In the genomic region with DNA sequence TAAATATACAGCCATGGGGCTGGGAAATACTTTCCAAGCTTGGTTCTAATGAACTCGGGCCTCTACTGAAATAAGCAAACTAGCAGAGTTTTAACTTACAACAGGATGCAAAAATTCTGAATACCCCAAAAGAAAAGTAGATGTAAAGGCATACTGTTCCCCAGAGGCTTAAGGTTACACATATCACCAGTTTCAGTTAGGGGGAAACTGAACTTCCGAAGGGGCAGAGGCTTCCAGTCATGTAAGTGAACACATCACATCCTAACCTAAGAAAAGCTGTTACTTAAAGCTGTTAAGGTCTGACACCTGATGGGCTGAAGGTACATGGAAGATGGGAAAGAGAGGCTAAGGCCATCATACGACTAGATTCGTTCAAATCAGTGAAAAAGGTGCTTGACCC, we compare ENCODE assay signal across 13 cellular contexts. TPM values are rescaled to one million over a fixed set of nuclear protein-coding genes. Genes with fewer than 3 reads are reported as not detected.
DNase-seq lines count a peak whose midpoint lies in the region; ATAC-seq, FAIRE-seq and TF ChIP-seq lines count a peak whose summit lies in the region.
"Had no signal": no experiment of that assay in that cellular context is flagged by ENCODE, and none has a peak within 500 bp of the region (broad histone marks: within the 10 kb centered on the region; RNA-seq: fewer than 3 reads in every experiment).

No MANE protein-coding gene starts in this region.

- peaks cover 51% of the 10 kb centered on the region for H3K79me2 ChIP-seq in endothelial cell of umbilical vein (ENCODE audit: control insufficient read depth, insufficient read depth, low read length)

- CTCF ChIA-PET in endothelial cell of umbilical vein (lab: Charles Lee): interaction anchor here (1.7 to 8.8 kb wide), 7 partner anchors 10 to 188 kb away, joined by 6 to 190 read pairs (median 10); no protein-coding TSS in a partner anchor

- no peak overlapping the region for H2BK15ac ChIP-seq in neuronal stem cell (ENCODE audit: low read length)

- H3K4me3 Mint-ChIP-seq in T-helper 2 cell treated with Interferon-gamma antibody and Interleukin-4, amounts not matched to agents 5 μg/mL and 100 μg/mL, for 36 hours: peak overlapping the region; percentile 99
- peak overlapping the region; percentile 77 to 99 (median 96) for H3K4me3 Mint-ChIP-seq in IgD-negative memory B cell

- peaks cover 43% of the 10 kb centered on the region for H3K36me3 Mint-ChIP-seq in T-helper 2 cell treated with Interferon-gamma antibody and Interleukin-4, amounts not matched to agents 5 μg/mL and 100 μg/mL, for 36 hours (ENCODE audit: low read depth)
- H3K36me3 Mint-ChIP-seq in IgD-negative memory B cell: peaks cover 2% of the 10 kb centered on the region

- no peaks in the 10 kb centered on the region for H3K79me1 ChIP-seq in neuronal stem cell (ENCODE audit: low read depth, low read length)

- WGBS in spleen, 5 donors: 46 to 60% (median 52%) methylated on average over 4 of the region's 4 CpGs
- WGBS in neuronal stem cell (ENCODE audit: extremely low coverage in 2 of 2, insufficient read length in 2 of 2, insufficient replicate concordance in 1 of 2), 2 donors: no CpG with 5 or more reads among the region's 4 CpGs

- H3K27me3 ChIP-seq in endothelial cell of umbilical vein (ENCODE audit: control insufficient read depth in 2 of 2, insufficient read depth in 2 of 2, low read length in 2 of 2) (no peaks in the 10 kb centered on the region), spleen (replicated peaks in 1 of 7) (no peaks in the 10 kb centered on the region), neuronal stem cell (ENCODE audit: control insufficient read depth in 3 of 3, insufficient read depth in 3 of 3, low read depth in 1 of 3, low read length in 3 of 3) (no peaks in the 10 kb centered on the region)

- H3K4me3 ChIP-seq in endothelial cell of umbilical vein (replicated peaks in 1 of 3; ENCODE audit: insufficient read depth in 1 of 3, low read depth in 1 of 3, low read length in 3 of 3): no peak overlapping the region
- H3K4me3 ChIP-seq in spleen: peak overlapping the region in 1 of 8 donors; percentile 24
- H3K4me3 ChIP-seq in neuronal stem cell (ENCODE audit: low read length in 2 of 2): no peak overlapping the region

- no peak overlapping the region for H2BK12ac ChIP-seq in neuronal stem cell (ENCODE audit: low read length)

- no peak overlapping the region for H2AK5ac ChIP-seq in neuronal stem cell (ENCODE audit: low read depth, low read length)

- no peak overlapping the region for H3K4ac ChIP-seq in neuronal stem cell (ENCODE audit: low read length)

- H3K27me3 Mint-ChIP-seq in T-helper 2 cell treated with Interferon-gamma antibody and Interleukin-4, amounts not matched to agents 5 μg/mL and 100 μg/mL, for 36 hours (ENCODE audit: low read depth): no peaks in the 10 kb centered on the region
- H3K27me3 Mint-ChIP-seq in IgD-negative memory B cell: no peaks in the 10 kb centered on the region

- H3K4me1 ChIP-seq in endothelial cell of umbilical vein (ENCODE audit: control insufficient read depth, extremely low read depth, insufficient read depth, low read length) (peaks cover 37% of the 10 kb centered on the region), spleen (peaks cover 4 to 74% (median 50%) of the 10 kb centered on the region in 6 donors), neuronal stem cell (ENCODE audit: control insufficient read depth in 2 of 2, insufficient read depth in 1 of 2, low read depth in 1 of 2, low read length in 2 of 2) (peaks cover 8 to 9% of the 10 kb centered on the region in 2 donors)

- POLR2A ChIA-PET in endothelial cell of umbilical vein (lab: Charles Lee): interaction anchor here (1.1 kb wide), 1 partner anchor 14 kb away, joined by 3 read pairs; no protein-coding TSS in a partner anchor

- no peak for DNase-seq in T-helper 2 cell treated with Interferon-gamma antibody and Interleukin-4, amounts not matched to agents 5 μg/mL and 100 μg/mL, for 36 hours (ENCODE audit: low spot score)
- DNase-seq in T-helper 2 cell (no peak), endothelial cell of umbilical vein (ENCODE audit: low read depth, low spot score) (peak; percentile 22), spleen (no peak), neuronal stem cell (ENCODE audit: low spot score) (no peak)
- DNase-seq in stimulated activated CD4-positive, alpha-beta T cell treated with anti-CD3 and anti-CD28 coated beads, Interleukin-15, amount 100 ng/mL, for 24 hours: no peak
- DNase-seq: activated naive CD4-positive, alpha-beta T cell treated with Interleukin-2 at 50 U/mL for 16 hours; DMS79 treated with DMSO at 0.1 percent for 48 hours; effector CD4-positive, alpha-beta T cell; NCI-H226 had no signal

- H3K14ac ChIP-seq in neuronal stem cell (ENCODE audit: low read length): no peak overlapping the region

- H4K91ac ChIP-seq in neuronal stem cell (ENCODE audit: low read depth, low read length, poor library complexity): no peak overlapping the region

- H3K4me2 ChIP-seq in endothelial cell of umbilical vein (ENCODE audit: insufficient read depth, low read length): peak overlapping the region; percentile 89
- no peak overlapping the region for H3K4me2 ChIP-seq in neuronal stem cell (ENCODE audit: insufficient read depth, low read length, poor library complexity, severe bottlenecking)

- dilution Hi-C loops in endothelial cell of umbilical vein (cut with MboI; ENCODE audit: extremely low pct_ligation_motif_present, low sequenced_read_pairs): no loop called here

- no peaks in the 10 kb centered on the region for H4K20me1 ChIP-seq in endothelial cell of umbilical vein (replicated peaks; ENCODE audit: control insufficient read depth, extremely low read depth, insufficient read depth, low read length)

- H2BK5ac ChIP-seq in neuronal stem cell (ENCODE audit: low read length): no peak overlapping the region

- TF ChIP-seq POLR2A in endothelial cell of umbilical vein (IDR thresholded peaks at IDR 0.05; ENCODE audit: low read depth, low read length) (no peak), spleen (IDR thresholded peaks at IDR 0.05) (no peak)

- peaks cover 5% of the 10 kb centered on the region for H3K9me3 Mint-ChIP-seq in T-helper 2 cell treated with Interferon-gamma antibody and Interleukin-4, amounts not matched to agents 5 μg/mL and 100 μg/mL, for 36 hours
- H3K9me3 Mint-ChIP-seq in IgD-negative memory B cell: no peaks in the 10 kb centered on the region

- H2AFZ ChIP-seq in endothelial cell of umbilical vein (ENCODE audit: low read depth, low read length) (no peak overlapping the region), neuronal stem cell (ENCODE audit: low read length) (no peak overlapping the region)

- no peak overlapping the region for H3K18ac ChIP-seq in neuronal stem cell (ENCODE audit: low read length)

- H3K9me3 ChIP-seq in endothelial cell of umbilical vein (replicated peaks; ENCODE audit: control insufficient read depth, insufficient read depth, low read length) (no peaks in the 10 kb centered on the region), spleen (peaks cover 0 to 5% (median 2%) of the 10 kb centered on the region in 8 donors), neuronal stem cell (replicated peaks in 1 of 2; ENCODE audit: control insufficient read depth in 2 of 2, insufficient read depth in 1 of 2, low read depth in 1 of 2, low read length in 2 of 2) (peaks cover 0 to 10% of the 10 kb centered on the region in 2 donors)

- ATAC-seq in GM21528 (IDR thresholded peaks at IDR 0.05; ENCODE audit: low FRiP score, unreplicated experiment): no peak
- ATAC-seq: A549 had no signal

- no peak overlapping the region for H3K23ac ChIP-seq in neuronal stem cell (ENCODE audit: low read depth, low read length, poor library complexity)

- H3K9me1 ChIP-seq in endothelial cell of umbilical vein (replicated peaks; ENCODE audit: control insufficient read depth, extremely low read depth, insufficient read depth, low read length): no peaks in the 10 kb centered on the region

- peak overlapping the region; percentile 78 for H3K27ac Mint-ChIP-seq in T-helper 2 cell treated with Interferon-gamma antibody and Interleukin-4, amounts not matched to agents 5 μg/mL and 100 μg/mL, for 36 hours
- peak overlapping the region; percentile 95 to 99 (median 98) for H3K27ac Mint-ChIP-seq in IgD-negative memory B cell

- H3K36me3 ChIP-seq in endothelial cell of umbilical vein (ENCODE audit: control insufficient read depth in 2 of 2, extremely low read depth in 1 of 2, insufficient read depth in 2 of 2, low read length in 2 of 2): no peaks in the 10 kb centered on the region
- H3K36me3 ChIP-seq in spleen: peaks cover 0 to 4% (median 0%) of the 10 kb centered on the region in 6 donors
- no peaks in the 10 kb centered on the region for H3K36me3 ChIP-seq in neuronal stem cell (replicated peaks in 1 of 2; ENCODE audit: control insufficient read depth in 2 of 2, insufficient read depth in 2 of 2, low read length in 2 of 2)

- H3K27ac ChIP-seq in endothelial cell of umbilical vein (ENCODE audit: insufficient read depth, low read depth, low read length): peak overlapping the region; percentile 91
- peak overlapping the region in 7 of 8 donors; percentile 13 to 100 (median 98) for H3K27ac ChIP-seq in spleen
- no peak overlapping the region for H3K27ac ChIP-seq in neuronal stem cell (replicated peaks; ENCODE audit: low read length)

- intact Hi-C loops in endothelial cell of umbilical vein (cut with micrococcal nuclease): loop anchor here (5.0 kb wide), 3 partner anchors 63 to 593 kb away; a partner anchor contains a TSS
- intact Hi-C loops in spleen (cut with DNase I; ENCODE audit: low total_unique reads): loop anchor here (5.0 kb wide), 1 partner anchor 147 kb away; no protein-coding TSS in a partner anchor

- TF ChIP-seq CTCF in endothelial cell of umbilical vein (IDR thresholded peaks at IDR 0.05; ENCODE audit: extremely low read depth in 1 of 2, insufficient read depth in 1 of 2, low read depth in 1 of 2, low read length in 2 of 2) (no peak), spleen (IDR thresholded peaks at IDR 0.05 in 8 of 11, conservative IDR thresholded peaks at IDR 0.05 in 3 of 11) (no peak)

- H4K8ac ChIP-seq in neuronal stem cell (ENCODE audit: low read depth, low read length): no peak overlapping the region

- BruUV-seq in endothelial cell of umbilical vein (replicated peaks; lab: Mats Ljungman, UMichigan): no TSS peak

- no peak for FAIRE-seq in endothelial cell of umbilical vein (lab: Jason Lieb, UNC)
- FAIRE-seq: A549 had no signal

- no peak overlapping the region for H2BK120ac ChIP-seq in neuronal stem cell (ENCODE audit: low read depth, low read length)

- H3K4me1 Mint-ChIP-seq in T-helper 2 cell treated with Interferon-gamma antibody and Interleukin-4, amounts not matched to agents 5 μg/mL and 100 μg/mL, for 36 hours (ENCODE audit: low read depth): peaks cover 55% of the 10 kb centered on the region
- H3K4me1 Mint-ChIP-seq in IgD-negative memory B cell: peaks cover 42 to 53% (median 44%) of the 10 kb centered on the region in 3 donors

- H3K9ac ChIP-seq in endothelial cell of umbilical vein (replicated peaks; ENCODE audit: extremely low read depth, insufficient read depth, low read length) (peak overlapping the region; percentile 99), neuronal stem cell (ENCODE audit: low read depth, low read length, poor library complexity) (no peak overlapping the region)

RNA-seq across cellular contexts. Expression of a gene that starts 2.3 kb away (rescaled TPM):
- 4.2 TPM for polyA plus RNA-seq in IgD-negative memory B cell
- total RNA-seq in endothelial cell of umbilical vein: 39.6 and 43.3 TPM in 2 replicates
- polyA plus RNA-seq in endothelial cell of umbilical vein: 14.3 and 19.6 TPM in 2 replicates
- 18.3 and 19.8 TPM in 2 replicates for polyA plus RNA-seq in endothelial cell of umbilical vein (2011; cell fraction: cytosol; rRNA removed)
- 44.8 and 53.3 TPM in 2 replicates for polyA plus RNA-seq in endothelial cell of umbilical vein (2011; cell fraction: nucleus; rRNA removed)
- polyA plus RNA-seq in endothelial cell of umbilical vein (2012): 27.7 and 27.8 TPM in 2 replicates
- 44.3 and 49.7 TPM in 2 replicates for polyA minus RNA-seq in endothelial cell of umbilical vein
- 2.3 TPM for polyA minus RNA-seq in endothelial cell of umbilical vein (2011; cell fraction: cytosol; rRNA and poly(A)+ RNA removed)
- polyA minus RNA-seq in endothelial cell of umbilical vein (2011; cell fraction: nucleus; rRNA and poly(A)+ RNA removed): 42.4 and 56.5 TPM in 2 replicates
- 10 to 100 TPM; 43.9 to 57.7 (median 50.0) TPM for total RNA-seq in spleen
- polyA plus RNA-seq in spleen: 1 to 10 TPM; 2.3 to 6.8 (median 2.5) TPM
- 16.6 TPM for polyA plus RNA-seq in neuronal stem cell (2013, experiment 1 of 2)
- polyA plus RNA-seq in neuronal stem cell (2013, experiment 2 of 2): 16.0 TPM
